14 cellular contexts compared by ENCODE assay signal in the genomic region with DNA sequence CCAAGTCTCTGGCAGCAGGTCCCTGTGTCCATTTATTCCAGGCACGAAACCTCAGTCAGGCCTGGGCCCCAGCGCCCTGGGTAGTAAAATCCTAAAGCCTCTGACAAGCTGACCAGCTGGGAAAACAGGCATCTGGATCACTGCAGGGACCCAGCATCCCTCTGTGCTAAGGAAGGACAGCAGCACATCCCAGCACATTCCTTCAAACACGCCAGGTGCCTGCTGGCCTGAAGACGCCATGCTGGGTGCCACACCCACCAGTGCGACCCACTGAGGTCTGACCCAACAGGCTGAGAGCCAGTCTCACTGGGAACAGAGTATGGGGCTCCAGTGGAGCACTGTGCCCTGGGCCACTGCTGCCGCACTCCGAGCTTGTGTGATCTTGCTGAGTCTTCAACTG. TPM values are rescaled to one million over a fixed set of nuclear protein-coding genes. Genes with fewer than 3 reads are reported as not detected.
A peak's percentile ranks its signal among the peaks of the same experiment; 100 is the strongest.
DNase-seq lines count a peak whose midpoint lies in the region; TF ChIP-seq lines count a peak whose summit lies in the region.
"Had no signal": no experiment of that assay in that cellular context is flagged by ENCODE, and none has a peak within 500 bp of the region (broad histone marks: within the 10 kb centered on the region; RNA-seq: fewer than 3 reads in every experiment).

No MANE protein-coding gene starts in this region.

- no peak overlapping the region for H3K4me2 ChIP-seq in mammary epithelial cell (ENCODE audit: insufficient read depth, low read depth, low read length)

- no peaks in the 10 kb centered on the region for H3K9me3 Mint-ChIP-seq in nephron
- H3K9me3 Mint-ChIP-seq: CD14-positive monocyte; CD8-positive, alpha-beta T cell had no signal

- H3K9me3 ChIP-seq in breast epithelium (no peaks in the 10 kb centered on the region), mammary epithelial cell (replicated peaks; ENCODE audit: insufficient read depth, low read length) (no peaks in the 10 kb centered on the region), uterus (no peaks in the 10 kb centered on the region), thyroid gland (no peaks in the 10 kb centered on the region)

- H3K27ac ChIP-seq in breast epithelium: peak overlapping the region; percentile 82 to 84
- H3K27ac ChIP-seq in mammary epithelial cell (ENCODE audit: insufficient read depth, low read depth, low read length): no peak overlapping the region
- no peak overlapping the region for H3K27ac ChIP-seq in uterus
- no peak overlapping the region for H3K27ac ChIP-seq in thyroid gland
- H3K27ac ChIP-seq: 22Rv1, HL-60 had no signal

- TF ChIP-seq POLR2A in breast epithelium (IDR thresholded peaks at IDR 0.05) (no peak), uterus (IDR thresholded peaks at IDR 0.05) (no peak), thyroid gland (IDR thresholded peaks at IDR 0.05) (no peak)

- WGBS in mammary epithelial cell (ENCODE audit: low coverage, missing lambda C conversion rate): 91% methylated on average over 7 of the region's 7 CpGs
- 94 to 95% methylated on average over 5 to 7 of the region's 7 CpGs for WGBS in thyroid gland, 2 donors

- intact Hi-C loops in breast epithelium (cut with DNase I; ENCODE audit: low total_unique reads) (no loop called here), mammary epithelial cell (cut with micrococcal nuclease) (no loop called here), uterus (cut with DNase I; ENCODE audit: low total_unique reads) (no loop called here), thyroid gland (cut with DNase I) (no loop called here)

- no TSS peak for BruUV-seq in mammary epithelial cell (replicated peaks; lab: Mats Ljungman, UMichigan)

- in situ Hi-C loops in mammary epithelial cell (cut with MboI; ENCODE audit: low sequenced_read_pairs in 2 of 2): loop anchor here (25.0 kb wide), 2 partner anchors 211 to 436 kb away; no protein-coding TSS in a partner anchor

- dilution Hi-C loops in mammary epithelial cell (cut with HindIII; ENCODE audit: low sequenced_read_pairs): loop anchor here (10.0 to 25.0 kb wide), 3 partner anchors 113 to 386 kb away; a partner anchor contains a TSS

- peaks cover 16% of the 10 kb centered on the region for H3K36me3 Mint-ChIP-seq in nephron (ENCODE audit: low read depth)

- peaks cover 19% of the 10 kb centered on the region for H3K4me1 Mint-ChIP-seq in nephron

- H3K9ac ChIP-seq in mammary epithelial cell (ENCODE audit: insufficient read depth, low read length): no peak overlapping the region

- peaks cover 61% of the 10 kb centered on the region for H3K79me2 ChIP-seq in mammary epithelial cell (ENCODE audit: insufficient read depth, low read length)

- peak overlapping the region in 1 of 3 experiments; percentile 48 for H3K4me3 Mint-ChIP-seq in nephron
- H3K4me3 Mint-ChIP-seq: CD14-positive monocyte; CD8-positive, alpha-beta T cell had no signal

- H3K27me3 Mint-ChIP-seq in nephron (ENCODE audit: low read depth): no peaks in the 10 kb centered on the region

- no peak overlapping the region for H3K4me3 ChIP-seq in breast epithelium
- no peak overlapping the region for H3K4me3 ChIP-seq in mammary epithelial cell (replicated peaks in 1 of 3; ENCODE audit: insufficient read depth in 1 of 3, low read depth in 2 of 3, low read length in 3 of 3)
- H3K4me3 ChIP-seq in uterus: no peak overlapping the region
- no peak overlapping the region for H3K4me3 ChIP-seq in thyroid gland (replicated peaks in 1 of 3)

- CTCF ChIA-PET in mammary epithelial cell (lab: Charles Lee; ENCODE audit: low non-redundant PET): no interaction called here

- peak overlapping the region in 2 of 3 experiments; percentile 56 to 85 for H3K27ac Mint-ChIP-seq in nephron
- H3K27ac Mint-ChIP-seq: CD8-positive, alpha-beta T cell had no signal

- no peaks in the 10 kb centered on the region for H4K20me1 ChIP-seq in mammary epithelial cell (ENCODE audit: insufficient read depth, low read length)

- H2AFZ ChIP-seq in mammary epithelial cell (ENCODE audit: low read depth, low read length): no peak overlapping the region

- no peaks in the 10 kb centered on the region for H3K27me3 ChIP-seq in breast epithelium
- no peaks in the 10 kb centered on the region for H3K27me3 ChIP-seq in mammary epithelial cell (ENCODE audit: insufficient read depth, low read length)
- no peaks in the 10 kb centered on the region for H3K27me3 ChIP-seq in uterus
- H3K27me3 ChIP-seq in thyroid gland: no peaks in the 10 kb centered on the region

- H3K4me1 ChIP-seq in breast epithelium (peaks cover 13 to 15% of the 10 kb centered on the region in 2 donors), mammary epithelial cell (ENCODE audit: insufficient read depth, low read length) (peaks cover 7% of the 10 kb centered on the region), uterus (peaks cover 5% of the 10 kb centered on the region in 2 donors), thyroid gland (peaks cover 5 to 10% of the 10 kb centered on the region in 2 donors)

- TF ChIP-seq CTCF in breast epithelium (IDR thresholded peaks at IDR 0.05) (no peak), mammary epithelial cell (conservative IDR thresholded peaks at IDR 0.05 in 1 of 2, IDR thresholded peaks at IDR 0.05 in 1 of 2; ENCODE audit: extremely low read depth in 1 of 2, insufficient read depth in 1 of 2, low read depth in 1 of 2, low read length in 2 of 2) (no peak), nephron (IDR thresholded peaks at IDR 0.05; ENCODE audit: unreplicated experiment in 3 of 3) (no peak), uterus (IDR thresholded peaks at IDR 0.05) (no peak), thyroid gland (IDR thresholded peaks at IDR 0.05) (no peak)

- H3K36me3 ChIP-seq in breast epithelium (no peaks in the 10 kb centered on the region), mammary epithelial cell (ENCODE audit: insufficient read depth, low read length) (peaks cover 4% of the 10 kb centered on the region), uterus (no peaks in the 10 kb centered on the region), thyroid gland (peaks cover 4 to 5% of the 10 kb centered on the region in 2 donors)

- no peak for DNase-seq in breast epithelium (ENCODE audit: low spot score in 2 of 2)
- DNase-seq in mammary epithelial cell: no peak
- peak; percentile 75 for DNase-seq in brain pericyte (ENCODE audit: low read depth, low spot score)
- DNase-seq in NCI-H1092 (lab: John Stamatoyannopoulos, UW): no peak
- DNase-seq in uterus: no peak
- no peak for DNase-seq in thyroid gland
- DNase-seq: CD8-positive, alpha-beta T cell; COR-L47; DND-41; GDM1 had no signal

RNA-seq across cellular contexts. Expression of a gene that starts 6.4 kb away (rescaled TPM):
- total RNA-seq in breast epithelium: 10 to 100 TPM; 38.4 to 48.1 (median 38.7) TPM
- 10 to 100 TPM; 57.7 to 98.4 TPM for total RNA-seq in mammary epithelial cell
- polyA plus RNA-seq in mammary epithelial cell: 58.9 TPM
- polyA minus RNA-seq in mammary epithelial cell: 60.1 TPM
- 10 to 100 TPM; 18.4 to 34.8 (median 22.7) TPM for total RNA-seq in uterus
- total RNA-seq in thyroid gland: 10 to 100 TPM; 31.6 to 49.7 (median 44.1) TPM

Comparison
In these comparisons a context has a peak if more than half of its experiments do, and no peak if none do; other contexts are left out.
1. H3K27ac ChIP-seq: peak in breast epithelium (2 of 2); none in mammary epithelial cell (single experiment), uterus (0 of 2) and thyroid gland (0 of 3).